Comparison of ENCODE assay signal across 17 cellular contexts in the genomic region with DNA sequence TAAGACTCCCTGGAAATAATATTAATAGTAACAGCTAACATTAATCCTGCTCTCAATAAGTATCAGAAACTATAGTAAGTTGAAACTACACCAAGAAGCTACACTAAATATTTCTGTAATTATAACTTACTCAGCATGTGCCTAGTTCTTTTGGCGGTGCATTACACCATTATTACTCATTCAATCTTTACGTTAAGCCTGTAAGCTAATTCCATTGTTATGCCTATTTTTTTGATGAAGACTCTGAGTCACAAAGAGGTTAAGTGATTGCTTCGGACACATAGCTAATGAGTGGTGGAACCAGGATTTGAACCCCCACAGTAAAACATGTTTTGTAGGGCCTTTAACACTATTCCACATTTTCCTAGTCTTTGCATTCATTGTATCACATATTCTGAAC.
A peak's percentile ranks its signal among the peaks of the same experiment; 100 is the strongest.
DNase-seq lines count a peak whose midpoint lies in the region; ATAC-seq and TF ChIP-seq lines count a peak whose summit lies in the region.
"Had no signal": no experiment of that assay in that cellular context is flagged by ENCODE, and none has a peak within 500 bp of the region (broad histone marks: within the 10 kb centered on the region; RNA-seq: fewer than 3 reads in every experiment).

No MANE protein-coding gene starts in this region.

- peaks cover 50% of the 10 kb centered on the region for H3F3A ChIP-seq in GM23248 (ENCODE audit: insufficient read depth)
- H3F3A ChIP-seq in SK-N-SH (replicated peaks; ENCODE audit: insufficient read depth): peaks cover 17% of the 10 kb centered on the region

- peak overlapping the region; percentile 41 for H3K4me3 ChIP-seq in GM23248
- H3K4me3 ChIP-seq in SK-N-SH (ENCODE audit: low read depth in 2 of 2, low read length in 1 of 2): no peak overlapping the region
- no peak overlapping the region for H3K4me3 ChIP-seq in osteoblast (ENCODE audit: insufficient read depth, low read length)
- no peak overlapping the region for H3K4me3 ChIP-seq in colonic mucosa
- H3K4me3 ChIP-seq: BLaER1 treated with 17β-estradiol and CSF1 and Interleukin-3, amounts not matched to agents 10 nM and 100 nM; coronary artery; Peyer's patch; psoas muscle; tibial artery had no signal

- peaks cover 2% of the 10 kb centered on the region for H3K9me3 ChIP-seq in GM23248 (ENCODE audit: low read depth)
- H3K9me3 ChIP-seq in SK-N-SH: no peaks in the 10 kb centered on the region
- H3K9me3 ChIP-seq in osteoblast (ENCODE audit: low read depth, low read length): no peaks in the 10 kb centered on the region
- no peaks in the 10 kb centered on the region for H3K9me3 ChIP-seq in colonic mucosa
- H3K9me3 ChIP-seq: Peyer's patch, tibial artery had no signal

- WGBS in GM23248 (ENCODE audit: low coverage in 1 of 2, low lambda C conversion rate in 2 of 2, missing lambda C conversion rate in 2 of 2), 2 experiments: 1 to 2% methylated on average over 2 to 3 of the region's 3 CpGs
- 9% methylated on average over 3 of the region's 3 CpGs for WGBS in SK-N-SH (ENCODE audit: low lambda C conversion rate)

- H3K4me1 ChIP-seq in GM23248 (ENCODE audit: insufficient read depth) (peaks cover 45% of the 10 kb centered on the region), SK-N-SH (ENCODE audit: control insufficient read depth in 1 of 2, insufficient read depth in 2 of 2, low read depth in 1 of 2, low read length in 1 of 2) (peaks cover 0 to 13% of the 10 kb centered on the region in 2 experiments; a peak in 3 of 4 replicates), osteoblast (ENCODE audit: insufficient read depth, low read length) (peaks cover 54% of the 10 kb centered on the region), colonic mucosa (no peaks in the 10 kb centered on the region)
- H3K4me1 ChIP-seq: Peyer's patch, psoas muscle, tibial artery had no signal

- no peaks in the 10 kb centered on the region for H4K20me1 ChIP-seq in GM23248 (ENCODE audit: insufficient read depth)
- no peaks in the 10 kb centered on the region for H4K20me1 ChIP-seq in SK-N-SH (ENCODE audit: insufficient read depth)
- H4K20me1 ChIP-seq in osteoblast (ENCODE audit: insufficient read depth, low read length): no peaks in the 10 kb centered on the region
- H4K20me1 ChIP-seq: BLaER1 treated with 17β-estradiol and CSF1 and Interleukin-3, amounts not matched to agents 10 nM and 100 nM had no signal

- H3K79me2 ChIP-seq in GM23248 (ENCODE audit: insufficient read depth) (no peaks in the 10 kb centered on the region), SK-N-SH (ENCODE audit: insufficient read depth) (no peaks in the 10 kb centered on the region), osteoblast (ENCODE audit: insufficient read depth, low read length) (no peaks in the 10 kb centered on the region)

- H3K36me3 ChIP-seq in GM23248 (ENCODE audit: low read depth) (no peaks in the 10 kb centered on the region; the same call in 1 of the 2 replicates), SK-N-SH (replicated peaks in 1 of 2; ENCODE audit: control insufficient read depth in 1 of 2, insufficient read depth in 2 of 2, low read length in 1 of 2) (no peaks in the 10 kb centered on the region), osteoblast (ENCODE audit: insufficient read depth, low read length) (no peaks in the 10 kb centered on the region), colonic mucosa (no peaks in the 10 kb centered on the region)
- H3K36me3 ChIP-seq: BLaER1 treated with 17β-estradiol and CSF1 and Interleukin-3, amounts not matched to agents 10 nM and 100 nM; Peyer's patch; tibial artery had no signal

- POLR2A ChIA-PET in SK-N-SH (lab: Yijun Ruan, JAX): no interaction called here

- H3K4me2 ChIP-seq in GM23248 (ENCODE audit: unreplicated experiment) (peak overlapping the region; percentile 65), SK-N-SH (no peak overlapping the region), osteoblast (ENCODE audit: insufficient read depth, low read length) (peak overlapping the region; percentile 37)

- TF ChIP-seq RAD21 in SK-N-SH (IDR thresholded peaks at IDR 0.05; ENCODE audit: low read length): no peak

- H2AFZ ChIP-seq in GM23248 (peak overlapping the region; percentile 29; the same call in 1 of the 2 replicates), SK-N-SH (ENCODE audit: low read depth) (peak overlapping the region; percentile 25; the same call in 1 of the 2 replicates), osteoblast (ENCODE audit: low read length) (no peak overlapping the region)

- in situ Hi-C loops in GM23248 (cut with MboI): no loop called here

- peak in 1 of 2 experiments; percentile 56; a peak in 2 of 4 replicates for TF ChIP-seq EP300 in SK-N-SH (IDR thresholded peaks at IDR 0.05; ENCODE audit: borderline replicate concordance in 1 of 2, low read depth in 1 of 2, low read length in 1 of 2)

- H3K9ac ChIP-seq in GM23248 (peak overlapping the region; percentile 34; the same call in 1 of the 2 replicates), SK-N-SH (no peak overlapping the region), colonic mucosa (ENCODE audit: low read depth in 2 of 2, low read length in 2 of 2) (no peak overlapping the region)
- H3K9ac ChIP-seq: BLaER1 treated with 17β-estradiol and CSF1 and Interleukin-3, amounts not matched to agents 10 nM and 100 nM had no signal

- peak; percentile 89 for ATAC-seq in esophagus mucosa
- no peak for ATAC-seq in GM21737 (IDR thresholded peaks at IDR 0.05; ENCODE audit: unreplicated experiment)
- ATAC-seq: left colon, psoas muscle had no signal

- TF ChIP-seq CTCF in SK-N-SH (IDR thresholded peaks at IDR 0.05) (no peak), osteoblast (IDR thresholded peaks at IDR 0.05; ENCODE audit: extremely low read depth, low read depth, low read length) (no peak), colonic mucosa (IDR thresholded peaks at IDR 0.05) (no peak)

- intact Hi-C loops in colonic mucosa (cut with DNase I): no loop called here

- CTCF ChIA-PET in SK-N-SH (lab: Yijun Ruan, JAX): interaction anchor here (0.7 to 1.3 kb wide), 4 partner anchors 8 to 215 kb away, joined by 3 to 4 read pairs (median 3); no protein-coding TSS in a partner anchor

- H3K27me3 ChIP-seq in GM23248 (replicated peaks; ENCODE audit: insufficient read depth) (no peaks in the 10 kb centered on the region), SK-N-SH (ENCODE audit: insufficient read depth) (no peaks in the 10 kb centered on the region), osteoblast (ENCODE audit: insufficient read depth, low read length) (no peaks in the 10 kb centered on the region), colonic mucosa (no peaks in the 10 kb centered on the region)
- H3K27me3 ChIP-seq: BLaER1 treated with 17β-estradiol and CSF1 and Interleukin-3, amounts not matched to agents 10 nM and 100 nM; Peyer's patch; tibial artery had no signal

- no peaks in the 10 kb centered on the region for H3K9me2 ChIP-seq in GM23248 (ENCODE audit: insufficient read depth)
- H3K9me2 ChIP-seq in SK-N-SH: no peaks in the 10 kb centered on the region

- DNase-seq in GM23248 (peak; percentile 80), SK-N-SH (no peak), osteoblast (ENCODE audit: insufficient read length, low spot score, missing footprints) (no peak), iPS-NIHi7 (ENCODE audit: extremely low spot score) (no peak), NCI-H510A (lab: John Stamatoyannopoulos, UW) (no peak), colonic mucosa (no peak)
- DNase-seq: activated CD4-positive, alpha-beta T cell treated with anti-CD3 and anti-CD28 coated beads, Interleukin-2, amount 10 ng/mL, durations not matched to agents 24 days and 14 days; activated naive CD8-positive, alpha-beta T cell treated with anti-CD3 and anti-CD28 coated beads for 36 hours; left colon; Peyer's patch; psoas muscle; stimulated activated CD4-positive, alpha-beta T cell treated with anti-CD3 and anti-CD28 coated beads, Interleukin-1b, Interleukin-23, amount 100 ng/mL, for 48 hours; tibial artery had no signal

- H3K27ac ChIP-seq in GM23248: peak overlapping the region; percentile 80
- peak overlapping the region in 1 of 2 experiments; percentile 49; a peak in 2 of 4 replicates for H3K27ac ChIP-seq in SK-N-SH (ENCODE audit: low read depth in 2 of 2, low read length in 1 of 2)
- H3K27ac ChIP-seq in osteoblast (ENCODE audit: low read depth, low read length): peak overlapping the region; percentile 85
- no peak overlapping the region for H3K27ac ChIP-seq in colonic mucosa
- H3K27ac ChIP-seq: BLaER1 treated with 17β-estradiol and CSF1 and Interleukin-3, amounts not matched to agents 10 nM and 100 nM; coronary artery; Peyer's patch; psoas muscle; tibial artery had no signal

TF ChIP-seq in SK-N-SH, 30 proteins besides CTCF, POLR2A, EP300 and RAD21 (continues in another document):
- TF ChIP-seq YY1 (IDR thresholded peaks at IDR 0.05; ENCODE audit: low read depth) (no peak), NFIC (IDR thresholded peaks at IDR 0.05; ENCODE audit: borderline replicate concordance) (peak; percentile 39; the same call in 1 of the 2 replicates), TEAD4 (IDR thresholded peaks at IDR 0.05; ENCODE audit: borderline replicate concordance, insufficient read depth) (peak; percentile 39; the same call in 1 of the 2 replicates), RCOR1 (IDR thresholded peaks at IDR 0.05; ENCODE audit: low read length) (no peak), TAF1 (IDR thresholded peaks at IDR 0.05; ENCODE audit: borderline replicate concordance, low read depth, low read length) (no peak), RXRA (IDR thresholded peaks at IDR 0.05; ENCODE audit: borderline replicate concordance, low read depth) (peak; percentile 29; the same call in 1 of the 2 replicates), ELF1 (IDR thresholded peaks at IDR 0.05) (no peak), FOSL2 (IDR thresholded peaks at IDR 0.05; ENCODE audit: borderline replicate concordance, low read depth) (peak; percentile 78), SIN3A (IDR thresholded peaks at IDR 0.05; ENCODE audit: borderline replicate concordance, low read depth, low read length) (no peak), POLR2AphosphoS5 (IDR thresholded peaks at IDR 0.05; ENCODE audit: low read depth, low read length) (no peak), CHD2 (IDR thresholded peaks at IDR 0.05; ENCODE audit: low read length, partially characterized antibody) (no peak), RFX5 (IDR thresholded peaks at IDR 0.05; ENCODE audit: low read length) (no peak)
- TF ChIP-seq, protein P1, sequence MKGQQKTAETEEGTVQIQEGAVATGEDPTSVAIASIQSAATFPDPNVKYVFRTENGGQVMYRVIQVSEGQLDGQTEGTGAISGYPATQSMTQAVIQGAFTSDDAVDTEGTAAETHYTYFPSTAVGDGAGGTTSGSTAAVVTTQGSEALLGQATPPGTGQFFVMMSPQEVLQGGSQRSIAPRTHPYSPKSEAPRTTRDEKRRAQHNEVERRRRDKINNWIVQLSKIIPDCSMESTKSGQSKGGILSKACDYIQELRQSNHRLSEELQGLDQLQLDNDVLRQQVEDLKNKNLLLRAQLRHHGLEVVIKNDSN (IDR thresholded peaks at IDR 0.05; ENCODE audit: borderline replicate concordance, low read depth): no peak
- TF ChIP-seq, protein P2, sequence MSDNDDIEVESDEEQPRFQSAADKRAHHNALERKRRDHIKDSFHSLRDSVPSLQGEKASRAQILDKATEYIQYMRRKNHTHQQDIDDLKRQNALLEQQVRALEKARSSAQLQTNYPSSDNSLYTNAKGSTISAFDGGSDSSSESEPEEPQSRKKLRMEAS (IDR thresholded peaks at IDR 0.05; ENCODE audit: low read depth): no peak
